In the genomic region with DNA sequence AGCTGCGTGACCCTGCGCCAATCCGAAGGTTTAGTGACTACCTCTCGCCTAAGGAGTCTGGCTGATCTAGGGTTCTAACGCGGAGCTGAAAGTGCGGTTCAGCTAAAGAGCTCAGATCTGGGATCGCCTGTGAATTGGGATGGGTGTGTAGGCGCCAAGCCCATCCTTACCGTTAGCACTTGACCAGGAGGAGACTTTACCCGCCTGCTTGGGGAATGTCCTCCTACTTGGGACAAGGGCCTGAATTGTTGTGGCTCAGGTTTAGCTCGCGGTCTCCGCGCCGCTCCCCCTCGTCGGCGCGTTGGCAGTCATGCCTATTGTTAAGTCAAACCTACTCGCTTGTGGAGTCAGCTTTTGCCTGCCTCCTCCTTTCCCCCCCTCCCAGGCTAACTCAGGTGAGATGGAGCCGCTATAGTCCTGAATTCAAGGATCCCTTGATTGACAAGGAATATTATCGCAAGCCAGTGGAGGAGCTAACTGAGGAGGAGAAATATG, we compare ENCODE assay signal across 8 cellular contexts. TPM values are rescaled to one million over a fixed set of nuclear protein-coding genes. Genes with fewer than 3 reads are reported as not detected.
DNase-seq lines count a peak whose midpoint lies in the region; ATAC-seq lines count a peak whose summit lies in the region.

No MANE protein-coding gene starts in this region.

- H3K27me3 ChIP-seq in Karpas-422 (ENCODE audit: low read length) (no peaks in the 10 kb centered on the region), mucosa of rectum (ENCODE audit: control insufficient read depth in 2 of 2, insufficient read depth in 2 of 2, low read length in 2 of 2) (no peaks in the 10 kb centered on the region)

- ATAC-seq in GM18498 (IDR thresholded peaks at IDR 0.05; ENCODE audit: unreplicated experiment) (peak; percentile 21), GM21423 (IDR thresholded peaks at IDR 0.05; ENCODE audit: unreplicated experiment) (no peak)

- peaks cover 28% of the 10 kb centered on the region for H3K4me1 ChIP-seq in Karpas-422 (ENCODE audit: low read length)
- peaks cover 21 to 25% of the 10 kb centered on the region in 2 donors for H3K4me1 ChIP-seq in mucosa of rectum (ENCODE audit: control insufficient read depth in 2 of 2, insufficient read depth in 2 of 2, low read length in 2 of 2)

- intact Hi-C loops in posterior vena cava (cut with DNase I) = no loop called here

- H2AFZ ChIP-seq in Karpas-422 (ENCODE audit: low read length) = peak overlapping the region; percentile 77

- peaks cover 62% of the 10 kb centered on the region for H3K79me2 ChIP-seq in Karpas-422 (ENCODE audit: low read length)

- no peaks in the 10 kb centered on the region for H3K9me2 ChIP-seq in Karpas-422 (replicated peaks; ENCODE audit: insufficient read depth, low read length)

- H3K36me3 ChIP-seq in Karpas-422 (ENCODE audit: insufficient read depth, low read length) (peaks cover 12% of the 10 kb centered on the region; the same call in 1 of the 2 replicates), mucosa of rectum (ENCODE audit: control insufficient read depth in 2 of 2, insufficient read depth in 2 of 2, low read length in 2 of 2) (peaks cover 24 to 31% of the 10 kb centered on the region in 2 donors)

- peak overlapping the region; percentile 75 for H3K4me2 ChIP-seq in Karpas-422 (ENCODE audit: low read depth, low read length, poor library complexity, severe bottlenecking)

- H3K27ac ChIP-seq in Karpas-422 (ENCODE audit: low read length) (peak overlapping the region; percentile 87), caudate nucleus (ENCODE audit: low read depth, low read length) (peak overlapping the region; percentile 100), mucosa of rectum (ENCODE audit: low read depth in 2 of 2, low read length in 2 of 2) (peak overlapping the region; percentile 96 to 98)

- H3K9ac ChIP-seq in Karpas-422 (ENCODE audit: low read length) (peak overlapping the region; percentile 94), mucosa of rectum (ENCODE audit: low read depth in 1 of 2, low read length in 2 of 2) (peak overlapping the region; percentile 95 to 96)

- H3K9me3 ChIP-seq in Karpas-422 (ENCODE audit: low read length) (no peaks in the 10 kb centered on the region), mucosa of rectum (ENCODE audit: control insufficient read depth in 2 of 2, low read length in 2 of 2) (no peaks in the 10 kb centered on the region)

- H3K4me3 ChIP-seq in Karpas-422 (ENCODE audit: low read length) (peak overlapping the region; percentile 84), mucosa of rectum (ENCODE audit: low read length in 2 of 2) (peak overlapping the region; percentile 79 to 99)

- DNase-seq in Karpas-422 (peak; percentile 63), caudate nucleus (lab: John Stamatoyannopoulos, UW) (peak in 22 of 61 donors; percentile 13 to 74 (median 39)), HuH-7.5 (ENCODE audit: low spot score) (no peak), posterior vena cava (ENCODE audit: low spot score) (no peak), NCI-H526 (lab: John Stamatoyannopoulos, UW) (no peak)

- H4K20me1 ChIP-seq in Karpas-422 (ENCODE audit: insufficient read depth, low read depth, low read length) = no peaks in the 10 kb centered on the region

RNA-seq across cellular contexts. Expression of gene MRPS7, which starts 0.5 kb away (rescaled TPM):
- 48.8 and 58.7 TPM in 2 replicates for total RNA-seq in Karpas-422 (2014; rRNA removed; shearing (Covaris generic); ENCODE audit: low replicate concordance)
- 10 to 100 TPM; 25.0 to 30.9 TPM for total RNA-seq in posterior vena cava

RNA-seq across cellular contexts. Expression of gene GGA3, which starts 0.8 kb away (rescaled TPM):
- 23.4 and 45.1 TPM in 2 replicates for total RNA-seq in Karpas-422 (2014; rRNA removed; shearing (Covaris generic); ENCODE audit: low replicate concordance)
- total RNA-seq in posterior vena cava = 10 to 100 TPM; 28.0 to 32.4 TPM

RNA-seq across cellular contexts. Expression of gene MIF4GD, which starts 8.9 kb away (rescaled TPM):
- 44.4 and 63.3 TPM in 2 replicates for total RNA-seq in Karpas-422 (2014; rRNA removed; shearing (Covaris generic); ENCODE audit: low replicate concordance)
- 10 to 100 TPM; 25.2 to 27.3 TPM for total RNA-seq in posterior vena cava

RNA-seq across cellular contexts. Expression of gene SLC25A19, which starts 27.1 kb away (rescaled TPM):
- 36.5 and 43.1 TPM in 2 replicates for total RNA-seq in Karpas-422 (2014; rRNA removed; shearing (Covaris generic); ENCODE audit: low replicate concordance)
- total RNA-seq in posterior vena cava = 10 to 100 TPM in 1 of 2 donors, 1 to 10 TPM in 1; 9.9 to 14.6 TPM

RNA-seq across cellular contexts. Expression of gene NUP85, which starts 56.7 kb away (rescaled TPM):
- 40.6 and 47.8 TPM in 2 replicates for total RNA-seq in Karpas-422 (2014; rRNA removed; shearing (Covaris generic); ENCODE audit: low replicate concordance)
- 10 to 100 TPM; 49.6 to 50.9 TPM for total RNA-seq in posterior vena cava
